Comparison of ENCODE assay signal across 1 cellular context in genomic region chr5:81165493-81166119, GRCh38.
TF ChIP-seq lines count a peak whose summit lies in the region.

No MANE protein-coding gene starts in this region.

TF ChIP-seq in GM23338, 12 proteins besides CTCF, POLR2A, EP300 and RAD21 (continued from another document):
- no peak for TF ChIP-seq ZNF462 (CRISPR knock-in tag; IDR thresholded peaks at IDR 0.05)
- TF ChIP-seq ZNF114 (CRISPR knock-in tag; IDR thresholded peaks at IDR 0.05) = no peak
- no peak for TF ChIP-seq NANOG (IDR thresholded peaks at IDR 0.05; ENCODE audit: borderline replicate concordance)
